ENCODE assay signal across 1 cellular context in the genomic region with DNA sequence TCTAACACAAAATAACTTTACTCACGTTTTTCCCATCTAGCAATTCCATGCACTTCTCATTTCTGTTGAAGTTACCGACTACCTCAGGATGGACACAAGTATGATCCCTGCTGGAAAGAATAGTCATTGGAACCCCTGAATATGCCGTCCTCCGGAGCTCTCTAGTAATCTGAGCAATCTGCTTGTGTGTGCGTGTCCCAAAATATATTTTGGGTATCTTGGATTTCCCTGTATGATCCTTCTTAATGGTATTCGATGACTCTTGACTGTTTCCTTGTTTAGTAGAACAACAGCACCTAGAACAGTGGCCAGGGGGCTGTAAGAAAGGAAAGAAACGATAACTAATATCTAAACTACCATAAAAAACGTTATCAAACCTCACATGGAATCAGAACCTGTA.
TF ChIP-seq lines count a peak whose summit lies in the region.

No MANE protein-coding gene starts in this region.

TF ChIP-seq in IMR-90, 13 proteins besides CTCF, POLR2A, EP300 and RAD21:
- no peak for TF ChIP-seq SMC3 (IDR thresholded peaks at IDR 0.05; ENCODE audit: low read depth, low read length)
- TF ChIP-seq MAZ (IDR thresholded peaks at IDR 0.05; ENCODE audit: borderline replicate concordance, low read depth, low read length): no peak
- TF ChIP-seq ELK1 (IDR thresholded peaks at IDR 0.05; ENCODE audit: borderline replicate concordance, low read depth, low read length): no peak
- no peak for TF ChIP-seq NFE2L2 (IDR thresholded peaks at IDR 0.05; ENCODE audit: low read depth, low read length)
- TF ChIP-seq RCOR1 (IDR thresholded peaks at IDR 0.05; ENCODE audit: insufficient replicate concordance, low read length): no peak
- TF ChIP-seq MXI1 (IDR thresholded peaks at IDR 0.05; ENCODE audit: borderline replicate concordance, low read depth, low read length): no peak
- TF ChIP-seq CEBPB (IDR thresholded peaks at IDR 0.05; ENCODE audit: low read depth, low read length): no peak
- TF ChIP-seq MAFK (IDR thresholded peaks at IDR 0.05; ENCODE audit: low read depth, low read length): no peak
- no peak for TF ChIP-seq USF2 (IDR thresholded peaks at IDR 0.05; ENCODE audit: low read depth, low read length)
- TF ChIP-seq BHLHE40 (IDR thresholded peaks at IDR 0.05; ENCODE audit: low read depth, low read length): no peak
- no peak for TF ChIP-seq CHD1 (IDR thresholded peaks at IDR 0.05; ENCODE audit: low read depth, low read length)
- no peak for TF ChIP-seq RFX5 (IDR thresholded peaks at IDR 0.05; ENCODE audit: low read depth, low read length)
